ENCODE assay signal across 8 cellular contexts in genomic region chr2:226791056-226791486, GRCh38. TPM values are rescaled to one million over a fixed set of nuclear protein-coding genes. Genes with fewer than 3 reads are reported as not detected.
DNase-seq lines count a peak whose midpoint lies in the region; ATAC-seq and TF ChIP-seq lines count a peak whose summit lies in the region.

No MANE protein-coding gene starts in this region.

- H3K9me3 ChIP-seq in esophagus muscularis mucosa: no peaks in the 10 kb centered on the region
- H3K9me3 ChIP-seq in muscle layer of colon (ENCODE audit: low read length): no peaks in the 10 kb centered on the region

- peak overlapping the region; percentile 96 for H3K27ac Mint-ChIP-seq in activated CD4-positive, alpha-beta T cell treated with anti-CD3 and anti-CD28 coated beads for 36 hours

- H3K4me1 ChIP-seq in esophagus muscularis mucosa (peaks cover 61 to 87% (median 73%) of the 10 kb centered on the region in 4 donors), muscle layer of colon (ENCODE audit: insufficient read depth, low read length) (peaks cover 46% of the 10 kb centered on the region)

- peak overlapping the region; percentile 79 for H3K4me3 Mint-ChIP-seq in activated CD4-positive, alpha-beta T cell treated with anti-CD3 and anti-CD28 coated beads for 36 hours

- H3K27me3 Mint-ChIP-seq in activated CD4-positive, alpha-beta T cell treated with anti-CD3 and anti-CD28 coated beads for 36 hours: no peaks in the 10 kb centered on the region

- CTCF ChIA-PET in activated CD4-positive, alpha-beta T cell treated with anti-CD3 and anti-CD28 coated beads for 36 hours (lab: Charles Lee): interaction anchor here (6.8 kb wide), 1 partner anchor 10 kb away, joined by 52 read pairs; the partner anchor contains the start of gene IRS1

- intact Hi-C loops in activated CD4-positive, alpha-beta T cell treated with anti-CD3 and anti-CD28 coated beads for 36 hours (cut with DNase I, micrococcal nuclease): loop anchor here (1.0 to 10.0 kb wide), 9 partner anchors 8 to 1866 kb away; partner anchors contain the start of genes IRS1 (in 2 of the 2), MFF (in 2 of the 2) and RHBDD1 (in 2 of the 2)
- intact Hi-C loops in esophagus muscularis mucosa (cut with DNase I): loop anchor here (10.0 kb wide), 3 partner anchors 136 to 316 kb away; no protein-coding TSS in a partner anchor

- ATAC-seq in activated CD4-positive, alpha-beta T cell treated with anti-CD3 and anti-CD28 coated beads for 36 hours: peak; percentile 60
- ATAC-seq in GM21717 (IDR thresholded peaks at IDR 0.05; ENCODE audit: unreplicated experiment): peak; percentile 70

- peaks cover 5% of the 10 kb centered on the region for H3K36me3 Mint-ChIP-seq in activated CD4-positive, alpha-beta T cell treated with anti-CD3 and anti-CD28 coated beads for 36 hours (ENCODE audit: low read depth)

- peaks cover 41% of the 10 kb centered on the region for H3K4me1 Mint-ChIP-seq in activated CD4-positive, alpha-beta T cell treated with anti-CD3 and anti-CD28 coated beads for 36 hours

- H3K27me3 ChIP-seq in esophagus muscularis mucosa (no peaks in the 10 kb centered on the region), muscle layer of colon (ENCODE audit: control insufficient read depth in 1 of 2, insufficient read depth in 2 of 2, low read length in 2 of 2) (no peaks in the 10 kb centered on the region)

- TF ChIP-seq RAD21 in Ishikawa (IDR thresholded peaks at IDR 0.05; ENCODE audit: low read depth): no peak

- WGBS in esophagus muscularis mucosa: 1% methylated on average over 21 of the region's 24 CpGs

- TF ChIP-seq EP300 in Ishikawa (IDR thresholded peaks at IDR 0.05; ENCODE audit: borderline replicate concordance): no peak
- TF ChIP-seq EP300 in esophagus muscularis mucosa (IDR thresholded peaks at IDR 0.05): no peak

- peak overlapping the region; percentile 94 to 96 (median 94) for H3K27ac ChIP-seq in esophagus muscularis mucosa (replicated peaks in 1 of 4)
- peak overlapping the region; percentile 96 for H3K27ac ChIP-seq in muscle layer of colon (ENCODE audit: low read depth, low read length)

- peak; percentile 76 for DNase-seq in activated CD4-positive, alpha-beta T cell treated with anti-CD3 and anti-CD28 coated beads for 36 hours
- DNase-seq in activated CD4-positive, alpha-beta T cell treated with anti-CD3 and anti-CD28 coated beads, Interleukin-2, amount 50 U/mL, for 1 hour: no peak
- DNase-seq in T-helper 1 cell (peak in 4 of 5 donors; percentile 58 to 82 (median 68)), esophagus muscularis mucosa (ENCODE audit: extremely low spot score) (no peak), UCSD-AML1 (lab: John Stamatoyannopoulos, UW; ENCODE audit: unreplicated experiment) (no peak)

- no peak for TF ChIP-seq POLR2A in esophagus muscularis mucosa (IDR thresholded peaks at IDR 0.05; ENCODE audit: low read depth)

- H3K4me3 ChIP-seq in esophagus muscularis mucosa (peak overlapping the region; percentile 70 to 95 (median 86)), muscle layer of colon (ENCODE audit: low read depth in 1 of 2, low read length in 2 of 2) (peak overlapping the region; percentile 56 to 78)

- no peaks in the 10 kb centered on the region for H3K9me3 Mint-ChIP-seq in activated CD4-positive, alpha-beta T cell treated with anti-CD3 and anti-CD28 coated beads for 36 hours (ENCODE audit: low read depth)

- POLR2A ChIA-PET in activated CD4-positive, alpha-beta T cell treated with anti-CD3 and anti-CD28 coated beads for 36 hours (lab: Charles Lee): no interaction called here

- peak overlapping the region; percentile 47 for H3K9ac ChIP-seq in muscle layer of colon (ENCODE audit: low read length)

- no peak for TF ChIP-seq CTCF in esophagus muscularis mucosa (IDR thresholded peaks at IDR 0.05)

- H3K36me3 ChIP-seq in esophagus muscularis mucosa (peaks cover 0 to 6% (median under 1%) of the 10 kb centered on the region in 4 donors), muscle layer of colon (ENCODE audit: insufficient read depth, low read length) (peaks cover 4% of the 10 kb centered on the region)

TF ChIP-seq in Ishikawa, 13 proteins besides CTCF, POLR2A, EP300 and RAD21:
- TF ChIP-seq TEAD4 (IDR thresholded peaks at IDR 0.05) (peak; percentile 12; the same call in 1 of the 2 replicates), MAX (IDR thresholded peaks at IDR 0.05) (peak; percentile 91), TAF1 (IDR thresholded peaks at IDR 0.05; ENCODE audit: low read depth) (no peak), YY1 (IDR thresholded peaks at IDR 0.05; ENCODE audit: low read depth) (peak; percentile 29; the same call in 1 of the 2 replicates)
- TF ChIP-seq, protein P1, sequence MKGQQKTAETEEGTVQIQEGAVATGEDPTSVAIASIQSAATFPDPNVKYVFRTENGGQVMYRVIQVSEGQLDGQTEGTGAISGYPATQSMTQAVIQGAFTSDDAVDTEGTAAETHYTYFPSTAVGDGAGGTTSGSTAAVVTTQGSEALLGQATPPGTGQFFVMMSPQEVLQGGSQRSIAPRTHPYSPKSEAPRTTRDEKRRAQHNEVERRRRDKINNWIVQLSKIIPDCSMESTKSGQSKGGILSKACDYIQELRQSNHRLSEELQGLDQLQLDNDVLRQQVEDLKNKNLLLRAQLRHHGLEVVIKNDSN (IDR thresholded peaks at IDR 0.05): peak; percentile 34
TF ChIP-seq in Ishikawa: peak in this region for 4.

RNA-seq across cellular contexts. Expression of gene IRS1, which starts 8.5 kb away (rescaled TPM):
- total RNA-seq in activated CD4-positive, alpha-beta T cell treated with anti-CD3 and anti-CD28 coated beads for 36 hours: 1 to 10 TPM; 2.6 to 3.3 TPM
- 10 to 100 TPM; 27.8 to 47.6 (median 32.8) TPM for total RNA-seq in esophagus muscularis mucosa

RNA-seq across cellular contexts. Expression of gene RHBDD1, which starts 44.8 kb away (rescaled TPM):
- 10 to 100 TPM; 38.1 to 49.0 TPM for total RNA-seq in activated CD4-positive, alpha-beta T cell treated with anti-CD3 and anti-CD28 coated beads for 36 hours
- total RNA-seq in esophagus muscularis mucosa: 10 to 100 TPM; 18.3 to 24.9 (median 22.2) TPM

Comparison
In these comparisons a context has a peak if more than half of its experiments do, and no peak if none do; other contexts are left out.
1. DNase-seq: peak in activated CD4-positive, alpha-beta T cell treated with anti-CD3 and anti-CD28 coated beads for 36 hours (single experiment) and T-helper 1 cell (4 of 5); none in activated CD4-positive, alpha-beta T cell treated with anti-CD3 and anti-CD28 coated beads, Interleukin-2, amount 50 U/mL, for 1 hour (single experiment), esophagus muscularis mucosa (single experiment) and UCSD-AML1 (single experiment).
2. RNA of gene IRS1, which starts 8.5 kb away (total RNA-seq): 27.8 to 47.6 TPM in esophagus muscularis mucosa; 2.6 to 3.3 TPM in activated CD4-positive, alpha-beta T cell treated with anti-CD3 and anti-CD28 coated beads for 36 hours; every median in the first group is over 4 times any median in the second.